In genomic region chr22:49367016-49367697, GRCh38 we compare ENCODE assay signal across 22 cellular contexts.
DNase-seq lines count a peak whose midpoint lies in the region; FAIRE-seq and TF ChIP-seq lines count a peak whose summit lies in the region.
"Had no signal": no experiment of that assay in that cellular context is flagged by ENCODE, and none has a peak within 500 bp of the region (broad histone marks: within the 10 kb centered on the region; RNA-seq: fewer than 3 reads in every experiment).

No MANE protein-coding gene starts in this region.

- FAIRE-seq in GM12892 (lab: Jason Lieb, UNC): no peak

- 74 to 85% (median 76%) methylated on average over 10 of the region's 10 CpGs for WGBS in spleen, 5 donors

- no peak for TF ChIP-seq POLR2A in spleen (IDR thresholded peaks at IDR 0.05)
- TF ChIP-seq POLR2A in GM12892 (IDR thresholded peaks at IDR 0.05; ENCODE audit: low read depth, low read length): no peak

- H3K27ac ChIP-seq in spleen (no peak overlapping the region), left ventricle myocardium inferior (replicated peaks) (no peak overlapping the region)
- H3K27ac ChIP-seq: left lung had no signal

- H3K27me3 ChIP-seq in spleen (replicated peaks in 1 of 7): peaks cover 0 to 44% (median 0%) of the 10 kb centered on the region in 7 donors
- peaks cover 83% of the 10 kb centered on the region for H3K27me3 ChIP-seq in left ventricle myocardium inferior (ENCODE audit: low read depth)
- H3K27me3 ChIP-seq: BE2C had no signal

- TF ChIP-seq CTCF in spleen (IDR thresholded peaks at IDR 0.05 in 8 of 11, conservative IDR thresholded peaks at IDR 0.05 in 3 of 11) (no peak), left ventricle myocardium inferior (IDR thresholded peaks at IDR 0.05; ENCODE audit: borderline replicate concordance) (no peak)

- DNase-seq in NCI-H748 (lab: John Stamatoyannopoulos, UW; ENCODE audit: unreplicated experiment) (peak; percentile 32), NCI-H748 treated with DMSO at 0.1 percent for 48 hours (lab: John Stamatoyannopoulos, UW) (no peak), iPS-NIHi7 (ENCODE audit: extremely low spot score) (peak; percentile 53), spleen (peak; percentile 44), GM12892 (ENCODE audit: insufficient read length) (no peak), DMS 273 (lab: John Stamatoyannopoulos, UW; ENCODE audit: unreplicated experiment) (no peak), left ventricle myocardium inferior (no peak)
- DNase-seq: 8988T; activated CD4-positive, alpha-beta T cell treated with anti-CD3 and anti-CD28 coated beads, Interleukin-2, amount 10 ng/mL, durations not matched to agents 7 days and 5 days; activated naive CD4-positive, alpha-beta T cell; activated T-cell treated with anti-CD3 and anti-CD28 coated beads for 4 hours; BE2C; Caco-2; caudate nucleus; HFFc6; mucosa of descending colon; NCI-H1417 treated with DMSO at 0.1 percent for 48 hours; NCI-H524 treated with DMSO at 0.1 percent for 48 hours; Right ventricle myocardium superior; stimulated activated CD4-positive, alpha-beta T cell treated with anti-CD3 and anti-CD28 coated beads, Interleukin-4, amount 100 ng/mL, for 4 hours had no signal

- H3K36me3 ChIP-seq in spleen (no peaks in the 10 kb centered on the region), left ventricle myocardium inferior (no peaks in the 10 kb centered on the region)
- H3K36me3 ChIP-seq: BE2C, left lung had no signal

- H3K9me3 ChIP-seq in spleen: no peaks in the 10 kb centered on the region
- H3K9me3 ChIP-seq in left ventricle myocardium inferior (replicated peaks): no peaks in the 10 kb centered on the region
- H3K9me3 ChIP-seq: BE2C, Caco-2, mucosa of descending colon had no signal

- no peak overlapping the region for H3K4me3 ChIP-seq in spleen
- H3K4me3 ChIP-seq in left ventricle myocardium inferior: no peak overlapping the region
- H3K4me3 ChIP-seq: left lung, mucosa of descending colon had no signal

- intact Hi-C loops in spleen (cut with DNase I; ENCODE audit: low total_unique reads): no loop called here
- intact Hi-C loops in left ventricle myocardium inferior (cut with micrococcal nuclease): no loop called here

- peaks cover 0 to 15% (median 5%) of the 10 kb centered on the region in 6 donors for H3K4me1 ChIP-seq in spleen
- no peaks in the 10 kb centered on the region for H3K4me1 ChIP-seq in left ventricle myocardium inferior
- H3K4me1 ChIP-seq: BE2C, left lung had no signal

TF ChIP-seq in PFSK-1, 5 proteins besides CTCF, POLR2A, EP300 and RAD21:
- TF ChIP-seq REST (IDR thresholded peaks at IDR 0.05; ENCODE audit: insufficient read depth in 1 of 2, low read depth in 2 of 2, low read length in 2 of 2) (peak; percentile 76 to 86), TAF1 (IDR thresholded peaks at IDR 0.05; ENCODE audit: borderline replicate concordance, insufficient read depth, low read length) (no peak)

Comparison
In these comparisons a context has a peak if more than half of its experiments do, and no peak if none do; other contexts are left out.
1. DNase-seq: peak in NCI-H748 (single experiment), iPS-NIHi7 (single experiment) and spleen (single experiment); none in NCI-H748 treated with DMSO at 0.1 percent for 48 hours (single experiment), GM12892 (single experiment), DMS 273 (single experiment) and left ventricle myocardium inferior (single experiment).